Comparison of ENCODE assay signal across 3 cellular contexts in genomic region chr2:161488879-161489278, GRCh38.
"Had no signal": no experiment of that assay in that cellular context is flagged by ENCODE, and none has a peak within 500 bp of the region (broad histone marks: within the 10 kb centered on the region; RNA-seq: fewer than 3 reads in every experiment).

No MANE protein-coding gene starts in this region.

- H3K4me3 ChIP-seq: GM12878 had no signal

- DNase-seq: GDM1, GF-D8 had no signal
